In the genomic region with DNA sequence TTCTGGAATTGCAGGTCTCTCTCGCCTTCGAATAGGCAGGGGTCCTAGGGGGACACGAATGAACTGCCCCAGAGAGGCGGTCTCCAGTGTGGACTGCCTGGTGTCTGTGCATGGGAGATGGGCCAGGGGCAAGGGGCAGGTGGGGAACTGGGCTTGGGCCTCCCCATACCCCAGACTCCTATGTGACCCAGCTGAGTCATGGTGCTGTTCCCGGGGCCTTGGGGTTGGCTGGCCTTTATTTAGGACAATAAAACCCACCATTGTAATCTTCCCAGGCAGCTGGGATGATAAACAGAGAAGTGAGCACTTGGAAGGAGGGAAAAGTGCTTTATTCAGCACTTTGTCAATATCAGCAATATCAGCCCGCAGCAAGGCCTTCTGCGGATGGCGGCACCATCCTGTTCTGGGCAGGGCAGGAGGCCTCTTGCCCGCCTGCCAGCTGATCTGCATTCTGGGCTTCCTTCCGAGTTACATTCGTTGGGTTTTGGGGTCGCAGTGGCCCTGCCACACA, we compare ENCODE assay signal across 9 cellular contexts.
DNase-seq lines count a peak whose midpoint lies in the region; ATAC-seq and TF ChIP-seq lines count a peak whose summit lies in the region.
"Had no signal": no experiment of that assay in that cellular context is flagged by ENCODE, and none has a peak within 500 bp of the region (broad histone marks: within the 10 kb centered on the region; RNA-seq: fewer than 3 reads in every experiment).

No MANE protein-coding gene starts in this region.

- no peaks in the 10 kb centered on the region for H3K9me3 Mint-ChIP-seq in CD4-positive, alpha-beta T cell
- H3K9me3 Mint-ChIP-seq: activated T-cell treated with anti-CD3 and anti-CD28 coated beads, Interleukin-2, amount 50 U/mL, for 24 hours had no signal

- H3K27ac Mint-ChIP-seq in CD4-positive, alpha-beta T cell: no peak overlapping the region
- H3K27ac Mint-ChIP-seq: activated T-cell treated with anti-CD3 and anti-CD28 coated beads, Interleukin-2, amount 50 U/mL, for 24 hours had no signal

- CTCF ChIA-PET in CD4-positive, alpha-beta T cell (lab: Charles Lee): no interaction called here

- peak overlapping the region; percentile 97 for H3K27ac ChIP-seq in angular gyrus (ENCODE audit: low read depth, low read length)
- H3K27ac ChIP-seq in prostate gland: peak overlapping the region; percentile 74 to 78
- H3K27ac ChIP-seq in CD4-positive, alpha-beta T cell (ENCODE audit: low read depth, low read length): no peak overlapping the region

- H3K4me3 ChIP-seq in prostate gland: no peak overlapping the region

- ATAC-seq in GM18907 (IDR thresholded peaks at IDR 0.05; ENCODE audit: unreplicated experiment) (no peak), GM21717 (IDR thresholded peaks at IDR 0.05; ENCODE audit: unreplicated experiment) (no peak)
- no peak for ATAC-seq in CD4-positive, alpha-beta T cell (ENCODE audit: poor library complexity)

- no peak for TF ChIP-seq POLR2A in prostate gland (IDR thresholded peaks at IDR 0.05)

- H3K36me3 ChIP-seq in prostate gland: no peaks in the 10 kb centered on the region

- no peaks in the 10 kb centered on the region for H3K27me3 Mint-ChIP-seq in CD4-positive, alpha-beta T cell

- POLR2A ChIA-PET in CD4-positive, alpha-beta T cell (lab: Charles Lee): no interaction called here

- no peak for TF ChIP-seq CTCF in prostate gland (IDR thresholded peaks at IDR 0.05)
- TF ChIP-seq CTCF in CD4-positive, alpha-beta T cell (IDR thresholded peaks at IDR 0.05): no peak

- intact Hi-C loops in prostate gland (cut with DNase I): no loop called here
- intact Hi-C loops in CD4-positive, alpha-beta T cell (cut with DNase I, micrococcal nuclease): no loop called here

- no peaks in the 10 kb centered on the region for H3K27me3 ChIP-seq in prostate gland (replicated peaks; ENCODE audit: insufficient read depth)
- H3K27me3 ChIP-seq in CD4-positive, alpha-beta T cell (ENCODE audit: control insufficient read depth, insufficient read depth, low read length): no peaks in the 10 kb centered on the region

- H3K4me1 Mint-ChIP-seq in CD4-positive, alpha-beta T cell (ENCODE audit: low read depth): no peaks in the 10 kb centered on the region

- peaks cover 7% of the 10 kb centered on the region for H3K4me1 ChIP-seq in prostate gland (replicated peaks)

- WGBS in prostate gland: 65% methylated on average over 12 of the region's 12 CpGs

- H3K4me3 Mint-ChIP-seq in CD4-positive, alpha-beta T cell: no peak overlapping the region
- H3K4me3 Mint-ChIP-seq: activated T-cell treated with anti-CD3 and anti-CD28 coated beads, Interleukin-2, amount 50 U/mL, for 24 hours had no signal

- no peaks in the 10 kb centered on the region for H3K36me3 Mint-ChIP-seq in CD4-positive, alpha-beta T cell (ENCODE audit: low read depth)

- no peaks in the 10 kb centered on the region for H3K9me3 ChIP-seq in prostate gland
- no peaks in the 10 kb centered on the region for H3K9me3 ChIP-seq in CD4-positive, alpha-beta T cell (ENCODE audit: control insufficient read depth, low read length)

- DNase-seq in Ammon's horn (ENCODE audit: low spot score) (peak; percentile 76), hippocampal formation (lab: John Stamatoyannopoulos, UW) (peak; percentile 63 to 65), prostate gland (ENCODE audit: low spot score) (no peak), NCI-H748 treated with DMSO at 0.1 percent for 48 hours (lab: John Stamatoyannopoulos, UW) (no peak)
- DNase-seq in CD4-positive, alpha-beta T cell: no peak
- DNase-seq: activated T-cell treated with anti-CD3 and anti-CD28 coated beads, Interleukin-2, amount 50 U/mL, for 24 hours had no signal

Comparison
In these comparisons a context has a peak if more than half of its experiments do, and no peak if none do; other contexts are left out.
1. DNase-seq: peak in Ammon's horn (single experiment) and hippocampal formation (2 of 2); none in prostate gland (single experiment), CD4-positive, alpha-beta T cell (0 of 10) and NCI-H748 treated with DMSO at 0.1 percent for 48 hours (single experiment).